In the genomic region with DNA sequence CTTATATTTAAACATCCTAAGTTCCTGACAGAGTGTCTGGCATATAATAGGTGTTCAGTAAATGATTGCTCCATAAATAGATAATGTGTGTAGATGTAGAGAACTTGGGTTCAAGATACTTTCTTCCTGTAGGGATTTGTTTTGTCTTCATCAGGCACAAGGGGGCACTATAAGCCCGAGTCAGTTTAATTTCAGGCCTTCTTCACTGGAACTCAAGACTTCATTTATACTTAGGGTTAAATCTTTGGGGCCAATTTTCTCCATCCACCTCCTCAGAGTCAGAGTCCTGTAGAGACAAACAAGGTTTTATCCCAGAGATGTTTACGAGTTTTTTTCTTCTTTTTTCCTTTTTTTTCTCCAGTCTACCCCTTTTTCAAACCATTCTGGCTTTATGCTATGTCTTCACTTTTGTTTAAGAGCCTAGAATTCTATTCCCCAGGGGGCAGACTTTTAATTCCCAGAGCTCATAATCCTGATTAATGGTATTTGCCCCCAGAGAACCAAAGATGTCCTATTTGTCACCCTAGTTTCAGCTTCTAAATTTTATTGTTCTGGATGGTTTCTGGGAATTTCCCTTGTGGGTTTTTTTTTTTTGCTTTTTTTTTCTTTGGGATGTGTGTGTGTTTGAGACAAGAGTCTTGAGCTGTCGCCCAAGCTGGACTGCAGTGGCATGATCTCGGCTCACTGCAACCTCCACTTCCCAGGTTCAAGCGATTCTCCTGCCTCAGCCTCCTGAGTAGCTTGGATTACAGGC, we compare ENCODE assay signal across 8 cellular contexts.
DNase-seq lines count a peak whose midpoint lies in the region; ATAC-seq and TF ChIP-seq lines count a peak whose summit lies in the region.

No MANE protein-coding gene starts in this region.

- H3K36me3 ChIP-seq in A673 (ENCODE audit: insufficient read depth, low read length, poor library complexity, severe bottlenecking): no peaks in the 10 kb centered on the region

- H3K4me3 ChIP-seq in A673 (ENCODE audit: low read depth, low read length, poor library complexity, severe bottlenecking): peak overlapping the region; percentile 5
- no peak overlapping the region for H3K4me3 ChIP-seq in fibroblast of pulmonary artery (replicated peaks; ENCODE audit: low read depth, low read length)

- CTCF ChIA-PET in A673 (lab: Charles Lee): interaction anchor here (0.6 to 1.0 kb wide), 10 partner anchors 13 to 957 kb away, joined by 3 to 10 read pairs (median 4); a partner anchor contains a TSS
- CTCF ChIA-PET in activated CD4-positive, alpha-beta T cell treated with anti-CD3 and anti-CD28 coated beads, Interleukin-2, amount 10 ng/mL, durations not matched to agents 7 days and 5 days (lab: Charles Lee): interaction anchor here (0.6 to 1.2 kb wide), 10 partner anchors 12 to 393 kb away, joined by 3 to 10 read pairs (median 3); a partner anchor contains a TSS

- BruUV-seq in A673 (replicated peaks; lab: Mats Ljungman, UMichigan): no TSS peak

- no peaks in the 10 kb centered on the region for H3K9me3 ChIP-seq in A673 (ENCODE audit: low read depth, low read length, poor library complexity, severe bottlenecking)

- peak overlapping the region; percentile 75 for H3K27ac Mint-ChIP-seq in activated CD4-positive, alpha-beta T cell treated with anti-CD3 and anti-CD28 coated beads, Interleukin-2, amount 10 ng/mL, durations not matched to agents 7 days and 5 days

- peaks cover 50% of the 10 kb centered on the region for H3K4me1 Mint-ChIP-seq in activated CD4-positive, alpha-beta T cell treated with anti-CD3 and anti-CD28 coated beads, Interleukin-2, amount 10 ng/mL, durations not matched to agents 7 days and 5 days

- ATAC-seq in HG02588 (IDR thresholded peaks at IDR 0.05; ENCODE audit: unreplicated experiment) (no peak), GM21723 (IDR thresholded peaks at IDR 0.05; ENCODE audit: unreplicated experiment) (no peak)

- no peaks in the 10 kb centered on the region for H3K27me3 Mint-ChIP-seq in activated CD4-positive, alpha-beta T cell treated with anti-CD3 and anti-CD28 coated beads, Interleukin-2, amount 10 ng/mL, durations not matched to agents 7 days and 5 days

- TF ChIP-seq CTCF in A673 (conservative IDR thresholded peaks at IDR 0.05; ENCODE audit: low read depth, low read length) (peak; percentile 79), fibroblast of pulmonary artery (IDR thresholded peaks at IDR 0.05; ENCODE audit: low read length, missing control alignments) (peak; percentile 68)

- H3K36me3 Mint-ChIP-seq in activated CD4-positive, alpha-beta T cell treated with anti-CD3 and anti-CD28 coated beads, Interleukin-2, amount 10 ng/mL, durations not matched to agents 7 days and 5 days (ENCODE audit: low read depth): peaks cover 15% of the 10 kb centered on the region

- DNase-seq in A673 (ENCODE audit: low spot score) (peak; percentile 88), G401 (ENCODE audit: low spot score) (peak; percentile 65), NCI-H226 (peak; percentile 29), fibroblast of pulmonary artery (ENCODE audit: low read depth) (peak; percentile 87), pulmonary artery endothelial cell (ENCODE audit: low read depth, low spot score) (peak; percentile 53)
- peak; percentile 81 for DNase-seq in activated CD4-positive, alpha-beta T cell treated with anti-CD3 and anti-CD28 coated beads, Interleukin-2, amount 10 ng/mL, durations not matched to agents 7 days and 5 days

- peaks cover 2% of the 10 kb centered on the region for H3K9me3 Mint-ChIP-seq in activated CD4-positive, alpha-beta T cell treated with anti-CD3 and anti-CD28 coated beads, Interleukin-2, amount 10 ng/mL, durations not matched to agents 7 days and 5 days

- H3K27ac ChIP-seq in A673 (ENCODE audit: low read depth, low read length, poor library complexity, severe bottlenecking): peak overlapping the region; percentile 27

- in situ Hi-C loops in G401 (cut with HindIII; ENCODE audit: low sequenced_read_pairs): no loop called here

- POLR2A ChIA-PET in A673 (lab: Charles Lee; ENCODE audit: low non-redundant PET): interaction anchor here (0.7 to 1.0 kb wide), 2 partner anchors 40 to 41 kb away, joined by 9 to 11 read pairs; a partner anchor contains a TSS
- POLR2A ChIA-PET in activated CD4-positive, alpha-beta T cell treated with anti-CD3 and anti-CD28 coated beads, Interleukin-2, amount 10 ng/mL, durations not matched to agents 7 days and 5 days (lab: Charles Lee): interaction anchor here (0.6 to 1.2 kb wide), 6 partner anchors 17 to 95 kb away, joined by 3 to 16 read pairs (median 4); a partner anchor contains a TSS

- intact Hi-C loops in A673 (cut with micrococcal nuclease; ENCODE audit: unreplicated experiment): loop anchor here (2.0 to 10.0 kb wide), 3 partner anchors 109 to 419 kb away; a partner anchor contains a TSS

- H3K27me3 ChIP-seq in A673 (replicated peaks; ENCODE audit: insufficient read depth, low read depth, low read length, poor library complexity): no peaks in the 10 kb centered on the region

- H3K4me3 Mint-ChIP-seq in activated CD4-positive, alpha-beta T cell treated with anti-CD3 and anti-CD28 coated beads, Interleukin-2, amount 10 ng/mL, durations not matched to agents 7 days and 5 days: peak overlapping the region; percentile 54

- peaks cover 27% of the 10 kb centered on the region for H3K4me1 ChIP-seq in A673 (ENCODE audit: insufficient read depth, low read length, poor library complexity, severe bottlenecking)

Comparison
In these comparisons a context has a peak if more than half of its experiments do, and no peak if none do; other contexts are left out.
1. DNase-seq: peak in every context shown above with its lines; median percentile 88 in A673; 87 in fibroblast of pulmonary artery; 81 in activated CD4-positive, alpha-beta T cell treated with anti-CD3 and anti-CD28 coated beads, Interleukin-2, amount 10 ng/mL, durations not matched to agents 7 days and 5 days; 65 in G401; 53 in pulmonary artery endothelial cell; 29 in NCI-H226.